ENCODE assay signal across 1 cellular context in the genomic region with DNA sequence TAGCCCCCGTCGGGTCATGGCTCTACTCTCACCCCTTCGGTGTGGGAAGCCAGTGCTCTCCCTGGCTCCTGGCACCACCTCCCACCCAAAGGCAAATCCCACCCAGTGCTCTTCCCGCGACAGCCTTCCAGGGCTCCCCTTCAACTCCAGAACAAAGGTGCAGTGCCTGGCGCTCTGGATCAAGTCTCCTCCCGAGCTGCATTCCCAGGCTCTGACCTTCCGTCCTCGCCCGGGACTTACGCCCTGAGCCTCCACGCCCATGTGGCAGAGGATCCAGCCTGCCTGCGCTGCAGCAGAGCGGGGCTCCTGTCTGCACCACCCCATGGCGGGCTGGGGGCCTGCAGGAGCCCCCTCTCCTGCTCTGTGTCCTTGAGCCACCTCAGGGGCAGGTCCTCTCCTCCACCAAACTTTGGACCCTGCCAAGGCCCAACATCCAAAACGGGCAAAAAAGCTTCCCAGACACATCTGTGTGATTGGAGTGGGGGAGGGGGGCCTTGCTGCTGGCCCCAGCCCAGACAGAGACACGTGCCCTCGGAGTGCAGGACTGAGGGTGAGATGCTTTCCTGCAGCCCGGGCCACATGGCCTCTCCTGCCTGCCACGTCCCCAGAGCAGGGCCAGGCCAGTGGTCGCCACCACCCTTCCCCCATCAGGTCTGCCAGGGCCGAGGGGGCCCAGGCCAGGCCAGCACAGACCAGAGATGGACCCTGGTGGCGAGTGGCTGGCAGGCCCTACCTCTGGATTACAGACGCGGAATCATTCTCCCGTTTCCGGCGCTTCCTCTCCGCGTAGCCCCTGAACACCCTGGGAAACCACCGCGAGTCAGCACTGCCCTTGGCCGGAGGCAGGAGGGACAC.
TF ChIP-seq lines count a peak whose summit lies in the region.

No MANE protein-coding gene starts in this region.

TF ChIP-seq in HepG2, 621 proteins besides CTCF, POLR2A, EP300 and RAD21 (continued from another document and continues in another):
- peak; percentile 5; the same call in 1 of the 2 replicates for TF ChIP-seq ATF3 (CRISPR knock-in tag; IDR thresholded peaks at IDR 0.05)
- TF ChIP-seq SIN3B (IDR thresholded peaks at IDR 0.05; ENCODE audit: low read length) = no peak
- peak; percentile 89; the same call in 1 of the 2 replicates for TF ChIP-seq REXO4 (CRISPR knock-in tag; IDR thresholded peaks at IDR 0.05; ENCODE audit: borderline replicate concordance)
- TF ChIP-seq, protein P1, sequence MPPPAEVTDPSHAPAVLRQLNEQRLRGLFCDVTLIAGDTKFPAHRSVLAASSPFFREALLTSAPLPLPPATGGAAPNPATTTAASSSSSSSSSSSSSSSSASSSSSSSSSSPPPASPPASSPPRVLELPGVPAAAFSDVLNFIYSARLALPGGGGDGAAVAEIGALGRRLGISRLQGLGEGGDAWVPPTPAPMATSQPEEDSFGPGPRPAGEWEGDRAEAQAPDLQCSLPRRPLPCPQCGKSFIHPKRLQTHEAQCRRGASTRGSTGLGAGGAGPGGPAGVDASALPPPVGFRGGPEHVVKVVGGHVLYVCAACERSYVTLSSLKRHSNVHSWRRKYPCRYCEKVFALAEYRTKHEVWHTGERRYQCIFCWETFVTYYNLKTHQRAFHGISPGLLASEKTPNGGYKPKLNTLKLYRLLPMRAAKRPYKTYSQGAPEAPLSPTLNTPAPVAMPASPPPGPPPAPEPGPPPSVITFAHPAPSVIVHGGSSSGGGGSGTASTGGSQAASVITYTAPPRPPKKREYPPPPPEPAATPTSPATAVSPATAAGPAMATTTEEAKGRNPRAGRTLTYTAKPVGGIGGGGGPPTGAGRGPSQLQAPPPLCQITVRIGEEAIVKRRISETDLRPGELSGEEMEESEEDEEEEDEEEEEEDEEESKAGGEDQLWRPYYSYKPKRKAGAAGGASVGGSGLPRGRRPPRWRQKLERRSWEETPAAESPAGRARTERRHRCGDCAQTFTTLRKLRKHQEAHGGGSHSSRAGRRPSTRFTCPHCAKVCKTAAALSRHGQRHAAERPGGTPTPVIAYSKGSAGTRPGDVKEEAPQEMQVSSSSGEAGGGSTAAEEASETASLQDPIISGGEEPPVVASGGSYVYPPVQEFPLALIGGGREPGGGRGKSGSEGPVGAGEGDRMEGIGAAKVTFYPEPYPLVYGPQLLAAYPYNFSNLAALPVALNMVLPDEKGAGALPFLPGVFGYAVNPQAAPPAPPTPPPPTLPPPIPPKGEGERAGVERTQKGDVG (CRISPR knock-in tag; IDR thresholded peaks at IDR 0.05; ENCODE audit: borderline replicate concordance) = peak; percentile 99
- TF ChIP-seq NFKB2 (CRISPR knock-in tag; IDR thresholded peaks at IDR 0.05; ENCODE audit: borderline replicate concordance) = peak; percentile 92
- TF ChIP-seq KLF11 (CRISPR knock-in tag; IDR thresholded peaks at IDR 0.05) = peak; percentile 95
- no peak for TF ChIP-seq ZNF660 (CRISPR knock-in tag; IDR thresholded peaks at IDR 0.05; ENCODE audit: borderline replicate concordance, low read depth)
- no peak for TF ChIP-seq CREB1 (IDR thresholded peaks at IDR 0.05)
- no peak for TF ChIP-seq CREB1 (CRISPR knock-in tag; IDR thresholded peaks at IDR 0.05)
- TF ChIP-seq MIER2 (CRISPR knock-in tag; IDR thresholded peaks at IDR 0.05) = peak; percentile 59; the same call in 1 of the 2 replicates
- TF ChIP-seq, protein P2, sequence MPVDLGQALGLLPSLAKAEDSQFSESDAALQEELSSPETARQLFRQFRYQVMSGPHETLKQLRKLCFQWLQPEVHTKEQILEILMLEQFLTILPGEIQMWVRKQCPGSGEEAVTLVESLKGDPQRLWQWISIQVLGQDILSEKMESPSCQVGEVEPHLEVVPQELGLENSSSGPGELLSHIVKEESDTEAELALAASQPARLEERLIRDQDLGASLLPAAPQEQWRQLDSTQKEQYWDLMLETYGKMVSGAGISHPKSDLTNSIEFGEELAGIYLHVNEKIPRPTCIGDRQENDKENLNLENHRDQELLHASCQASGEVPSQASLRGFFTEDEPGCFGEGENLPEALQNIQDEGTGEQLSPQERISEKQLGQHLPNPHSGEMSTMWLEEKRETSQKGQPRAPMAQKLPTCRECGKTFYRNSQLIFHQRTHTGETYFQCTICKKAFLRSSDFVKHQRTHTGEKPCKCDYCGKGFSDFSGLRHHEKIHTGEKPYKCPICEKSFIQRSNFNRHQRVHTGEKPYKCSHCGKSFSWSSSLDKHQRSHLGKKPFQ (CRISPR knock-in tag; IDR thresholded peaks at IDR 0.05; ENCODE audit: insufficient replicate concordance) = peak; percentile 68
- TF ChIP-seq ATF1 (CRISPR knock-in tag; IDR thresholded peaks at IDR 0.05) = no peak
- peak; percentile 41; the same call in 1 of the 2 replicates for TF ChIP-seq GATAD1 (CRISPR knock-in tag; IDR thresholded peaks at IDR 0.05)
- TF ChIP-seq MBD4 (IDR thresholded peaks at IDR 0.05; ENCODE audit: borderline replicate concordance, low read length) = no peak
- peak; percentile 90 for TF ChIP-seq ZBTB7A (CRISPR knock-in tag; IDR thresholded peaks at IDR 0.05)
- peak; percentile 62; the same call in 1 of the 2 replicates for TF ChIP-seq GZF1 (CRISPR knock-in tag; IDR thresholded peaks at IDR 0.05)
- TF ChIP-seq PRDM15 (CRISPR knock-in tag; IDR thresholded peaks at IDR 0.05) = no peak
- no peak for TF ChIP-seq ONECUT2 (CRISPR knock-in tag; IDR thresholded peaks at IDR 0.05)
- no peak for TF ChIP-seq GTF2F1 (IDR thresholded peaks at IDR 0.05; ENCODE audit: low read length)
- TF ChIP-seq ZBTB43 (CRISPR knock-in tag; conservative IDR thresholded peaks at IDR 0.05) = peak; percentile 91; the same call in 1 of the 2 replicates
- no peak; the same call in 1 of the 2 replicates for TF ChIP-seq HMG20A (CRISPR knock-in tag; IDR thresholded peaks at IDR 0.05; ENCODE audit: borderline replicate concordance)
- peak; percentile 68; the same call in 1 of the 2 replicates for TF ChIP-seq TERF1 (CRISPR knock-in tag; IDR thresholded peaks at IDR 0.05)
- TF ChIP-seq MAX (IDR thresholded peaks at IDR 0.05) = no peak
- TF ChIP-seq NFATC3 (CRISPR knock-in tag; IDR thresholded peaks at IDR 0.05) = no peak
- no peak for TF ChIP-seq ZNF235 (CRISPR knock-in tag; IDR thresholded peaks at IDR 0.05; ENCODE audit: borderline replicate concordance)
- no peak for TF ChIP-seq ZNF337 (CRISPR knock-in tag; IDR thresholded peaks at IDR 0.05; ENCODE audit: borderline replicate concordance, low read depth)
- TF ChIP-seq, protein P3, sequence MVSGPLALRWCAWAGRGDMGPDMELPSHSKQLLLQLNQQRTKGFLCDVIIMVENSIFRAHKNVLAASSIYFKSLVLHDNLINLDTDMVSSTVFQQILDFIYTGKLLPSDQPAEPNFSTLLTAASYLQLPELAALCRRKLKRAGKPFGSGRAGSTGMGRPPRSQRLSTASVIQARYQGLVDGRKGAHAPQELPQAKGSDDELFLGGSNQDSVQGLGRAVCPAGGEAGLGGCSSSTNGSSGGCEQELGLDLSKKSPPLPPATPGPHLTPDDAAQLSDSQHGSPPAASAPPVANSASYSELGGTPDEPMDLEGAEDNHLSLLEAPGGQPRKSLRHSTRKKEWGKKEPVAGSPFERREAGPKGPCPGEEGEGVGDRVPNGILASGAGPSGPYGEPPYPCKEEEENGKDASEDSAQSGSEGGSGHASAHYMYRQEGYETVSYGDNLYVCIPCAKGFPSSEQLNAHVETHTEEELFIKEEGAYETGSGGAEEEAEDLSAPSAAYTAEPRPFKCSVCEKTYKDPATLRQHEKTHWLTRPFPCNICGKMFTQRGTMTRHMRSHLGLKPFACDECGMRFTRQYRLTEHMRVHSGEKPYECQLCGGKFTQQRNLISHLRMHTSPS (CRISPR knock-in tag; IDR thresholded peaks at IDR 0.05; ENCODE audit: low read depth) = peak; percentile 96
- TF ChIP-seq ZSCAN5A (CRISPR knock-in tag; IDR thresholded peaks at IDR 0.05; ENCODE audit: borderline replicate concordance) = peak; percentile 70; the same call in 1 of the 2 replicates
- TF ChIP-seq ZNF382 (CRISPR knock-in tag; IDR thresholded peaks at IDR 0.05; ENCODE audit: borderline replicate concordance) = no peak
- TF ChIP-seq U2AF1 (optimal IDR thresholded peaks at IDR 0.05; ENCODE audit: low read depth, low read length) = no peak
- peak; percentile 84 for TF ChIP-seq KLF9 (CRISPR knock-in tag; IDR thresholded peaks at IDR 0.05; ENCODE audit: low read depth)
- TF ChIP-seq ZKSCAN5 (CRISPR knock-in tag; IDR thresholded peaks at IDR 0.05) = 0 out of 2 replicates have a peak, but pooled peaks have one; percentile 7
- peak; percentile 87 for TF ChIP-seq FOXK1 (CRISPR knock-in tag; IDR thresholded peaks at IDR 0.05; ENCODE audit: borderline replicate concordance, low read depth)
- 0 out of 2 replicates have a peak, but pooled peaks have one; percentile 43 for TF ChIP-seq THAP7 (CRISPR knock-in tag; IDR thresholded peaks at IDR 0.05)
- no peak; the same call in 1 of the 2 replicates for TF ChIP-seq PPARG (CRISPR knock-in tag; conservative IDR thresholded peaks at IDR 0.05)
- no peak for TF ChIP-seq ELK4 (CRISPR knock-in tag; IDR thresholded peaks at IDR 0.05; ENCODE audit: borderline replicate concordance)
- TF ChIP-seq NR2F6 (IDR thresholded peaks at IDR 0.05) = peak; percentile 60
- TF ChIP-seq NR2F6 (CRISPR knock-in tag; IDR thresholded peaks at IDR 0.05) = peak; percentile 77
- no peak for TF ChIP-seq ZSCAN22 (CRISPR knock-in tag; IDR thresholded peaks at IDR 0.05)
- no peak for TF ChIP-seq MYNN (CRISPR knock-in tag; IDR thresholded peaks at IDR 0.05; ENCODE audit: low read depth)
- no peak for TF ChIP-seq HOXA7 (CRISPR knock-in tag; IDR thresholded peaks at IDR 0.05)
